Comparison of ENCODE assay signal across 1 cellular context in genomic region chr11:77036398-77036797, GRCh38.
TF ChIP-seq lines count a peak whose summit lies in the region.

No MANE protein-coding gene starts in this region.

TF ChIP-seq in HepG2, 621 proteins besides CTCF, POLR2A, EP300 and RAD21 (continued from another document and continues in another):
- TF ChIP-seq ZNF407 (CRISPR knock-in tag; IDR thresholded peaks at IDR 0.05; ENCODE audit: not compliant biosample characterization) = no peak
- no peak for TF ChIP-seq ZC3H4 (CRISPR knock-in tag; IDR thresholded peaks at IDR 0.05; ENCODE audit: borderline replicate concordance)
- TF ChIP-seq, protein P1, sequence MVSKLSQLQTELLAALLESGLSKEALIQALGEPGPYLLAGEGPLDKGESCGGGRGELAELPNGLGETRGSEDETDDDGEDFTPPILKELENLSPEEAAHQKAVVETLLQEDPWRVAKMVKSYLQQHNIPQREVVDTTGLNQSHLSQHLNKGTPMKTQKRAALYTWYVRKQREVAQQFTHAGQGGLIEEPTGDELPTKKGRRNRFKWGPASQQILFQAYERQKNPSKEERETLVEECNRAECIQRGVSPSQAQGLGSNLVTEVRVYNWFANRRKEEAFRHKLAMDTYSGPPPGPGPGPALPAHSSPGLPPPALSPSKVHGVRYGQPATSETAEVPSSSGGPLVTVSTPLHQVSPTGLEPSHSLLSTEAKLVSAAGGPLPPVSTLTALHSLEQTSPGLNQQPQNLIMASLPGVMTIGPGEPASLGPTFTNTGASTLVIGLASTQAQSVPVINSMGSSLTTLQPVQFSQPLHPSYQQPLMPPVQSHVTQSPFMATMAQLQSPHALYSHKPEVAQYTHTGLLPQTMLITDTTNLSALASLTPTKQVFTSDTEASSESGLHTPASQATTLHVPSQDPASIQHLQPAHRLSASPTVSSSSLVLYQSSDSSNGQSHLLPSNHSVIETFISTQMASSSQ (IDR thresholded peaks at IDR 0.05; ENCODE audit: low read depth) = peak; percentile 55; the same call in 1 of the 2 replicates
- TF ChIP-seq, protein P1 (CRISPR knock-in tag; IDR thresholded peaks at IDR 0.05; ENCODE audit: borderline replicate concordance) = no peak; the same call in 1 of the 2 replicates
- TF ChIP-seq GFI1 (CRISPR knock-in tag; IDR thresholded peaks at IDR 0.05; ENCODE audit: borderline replicate concordance) = peak; percentile 97
- TF ChIP-seq ZNF615 (CRISPR knock-in tag; IDR thresholded peaks at IDR 0.05; ENCODE audit: borderline replicate concordance) = no peak
- peak; percentile 55; the same call in 1 of the 2 replicates for TF ChIP-seq RXRB (CRISPR knock-in tag; IDR thresholded peaks at IDR 0.05; ENCODE audit: borderline replicate concordance)
- TF ChIP-seq BCL6 (CRISPR knock-in tag; IDR thresholded peaks at IDR 0.05) = peak; percentile 100
- no peak for TF ChIP-seq ZNF570 (CRISPR knock-in tag; IDR thresholded peaks at IDR 0.05; ENCODE audit: borderline replicate concordance)
- TF ChIP-seq ONECUT2 (CRISPR knock-in tag; IDR thresholded peaks at IDR 0.05) = no peak
- TF ChIP-seq ZNF761 (CRISPR knock-in tag; conservative IDR thresholded peaks at IDR 0.05) = no peak
- TF ChIP-seq ZFYVE20 (CRISPR knock-in tag; IDR thresholded peaks at IDR 0.05; ENCODE audit: borderline replicate concordance, low read depth) = no peak
- TF ChIP-seq ZFP62 (CRISPR knock-in tag; IDR thresholded peaks at IDR 0.05) = no peak
- TF ChIP-seq MED1 (CRISPR knock-in tag; IDR thresholded peaks at IDR 0.05) = peak; percentile 42; the same call in 1 of the 2 replicates
- TF ChIP-seq ZNF670 (CRISPR knock-in tag; IDR thresholded peaks at IDR 0.05; ENCODE audit: borderline replicate concordance) = no peak
- no peak for TF ChIP-seq PHF20 (CRISPR knock-in tag; IDR thresholded peaks at IDR 0.05)
- TF ChIP-seq ZNF772 (CRISPR knock-in tag; IDR thresholded peaks at IDR 0.05) = no peak
- TF ChIP-seq, protein P2, sequence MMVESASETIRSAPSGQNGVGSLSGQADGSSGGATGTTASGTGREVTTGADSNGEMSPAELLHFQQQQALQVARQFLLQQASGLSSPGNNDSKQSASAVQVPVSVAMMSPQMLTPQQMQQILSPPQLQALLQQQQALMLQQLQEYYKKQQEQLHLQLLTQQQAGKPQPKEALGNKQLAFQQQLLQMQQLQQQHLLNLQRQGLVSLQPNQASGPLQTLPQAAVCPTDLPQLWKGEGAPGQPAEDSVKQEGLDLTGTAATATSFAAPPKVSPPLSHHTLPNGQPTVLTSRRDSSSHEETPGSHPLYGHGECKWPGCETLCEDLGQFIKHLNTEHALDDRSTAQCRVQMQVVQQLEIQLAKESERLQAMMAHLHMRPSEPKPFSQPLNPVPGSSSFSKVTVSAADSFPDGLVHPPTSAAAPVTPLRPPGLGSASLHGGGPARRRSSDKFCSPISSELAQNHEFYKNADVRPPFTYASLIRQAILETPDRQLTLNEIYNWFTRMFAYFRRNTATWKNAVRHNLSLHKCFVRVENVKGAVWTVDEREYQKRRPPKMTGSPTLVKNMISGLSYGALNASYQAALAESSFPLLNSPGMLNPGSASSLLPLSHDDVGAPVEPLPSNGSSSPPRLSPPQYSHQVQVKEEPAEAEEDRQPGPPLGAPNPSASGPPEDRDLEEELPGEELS (CRISPR knock-in tag; IDR thresholded peaks at IDR 0.05) = peak; percentile 87
- no peak for TF ChIP-seq SALL2 (CRISPR knock-in tag; IDR thresholded peaks at IDR 0.05)
- TF ChIP-seq ZFP82 (CRISPR knock-in tag; IDR thresholded peaks at IDR 0.05; ENCODE audit: borderline replicate concordance) = no peak
- TF ChIP-seq, protein P3, sequence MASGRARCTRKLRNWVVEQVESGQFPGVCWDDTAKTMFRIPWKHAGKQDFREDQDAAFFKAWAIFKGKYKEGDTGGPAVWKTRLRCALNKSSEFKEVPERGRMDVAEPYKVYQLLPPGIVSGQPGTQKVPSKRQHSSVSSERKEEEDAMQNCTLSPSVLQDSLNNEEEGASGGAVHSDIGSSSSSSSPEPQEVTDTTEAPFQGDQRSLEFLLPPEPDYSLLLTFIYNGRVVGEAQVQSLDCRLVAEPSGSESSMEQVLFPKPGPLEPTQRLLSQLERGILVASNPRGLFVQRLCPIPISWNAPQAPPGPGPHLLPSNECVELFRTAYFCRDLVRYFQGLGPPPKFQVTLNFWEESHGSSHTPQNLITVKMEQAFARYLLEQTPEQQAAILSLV (CRISPR knock-in tag; IDR thresholded peaks at IDR 0.05; ENCODE audit: borderline replicate concordance) = no peak
- TF ChIP-seq GTF3A (CRISPR knock-in tag; conservative IDR thresholded peaks at IDR 0.05) = no peak
- TF ChIP-seq TAF15 (IDR thresholded peaks at IDR 0.05; ENCODE audit: low read depth, low read length, poor library complexity, severe bottlenecking) = no peak
- no peak for TF ChIP-seq MLXIP (CRISPR knock-in tag; IDR thresholded peaks at IDR 0.05; ENCODE audit: borderline replicate concordance)
- TF ChIP-seq ZNF24 (IDR thresholded peaks at IDR 0.05) = no peak
- TF ChIP-seq MEF2D (CRISPR knock-in tag; IDR thresholded peaks at IDR 0.05) = no peak
- TF ChIP-seq, protein P4, sequence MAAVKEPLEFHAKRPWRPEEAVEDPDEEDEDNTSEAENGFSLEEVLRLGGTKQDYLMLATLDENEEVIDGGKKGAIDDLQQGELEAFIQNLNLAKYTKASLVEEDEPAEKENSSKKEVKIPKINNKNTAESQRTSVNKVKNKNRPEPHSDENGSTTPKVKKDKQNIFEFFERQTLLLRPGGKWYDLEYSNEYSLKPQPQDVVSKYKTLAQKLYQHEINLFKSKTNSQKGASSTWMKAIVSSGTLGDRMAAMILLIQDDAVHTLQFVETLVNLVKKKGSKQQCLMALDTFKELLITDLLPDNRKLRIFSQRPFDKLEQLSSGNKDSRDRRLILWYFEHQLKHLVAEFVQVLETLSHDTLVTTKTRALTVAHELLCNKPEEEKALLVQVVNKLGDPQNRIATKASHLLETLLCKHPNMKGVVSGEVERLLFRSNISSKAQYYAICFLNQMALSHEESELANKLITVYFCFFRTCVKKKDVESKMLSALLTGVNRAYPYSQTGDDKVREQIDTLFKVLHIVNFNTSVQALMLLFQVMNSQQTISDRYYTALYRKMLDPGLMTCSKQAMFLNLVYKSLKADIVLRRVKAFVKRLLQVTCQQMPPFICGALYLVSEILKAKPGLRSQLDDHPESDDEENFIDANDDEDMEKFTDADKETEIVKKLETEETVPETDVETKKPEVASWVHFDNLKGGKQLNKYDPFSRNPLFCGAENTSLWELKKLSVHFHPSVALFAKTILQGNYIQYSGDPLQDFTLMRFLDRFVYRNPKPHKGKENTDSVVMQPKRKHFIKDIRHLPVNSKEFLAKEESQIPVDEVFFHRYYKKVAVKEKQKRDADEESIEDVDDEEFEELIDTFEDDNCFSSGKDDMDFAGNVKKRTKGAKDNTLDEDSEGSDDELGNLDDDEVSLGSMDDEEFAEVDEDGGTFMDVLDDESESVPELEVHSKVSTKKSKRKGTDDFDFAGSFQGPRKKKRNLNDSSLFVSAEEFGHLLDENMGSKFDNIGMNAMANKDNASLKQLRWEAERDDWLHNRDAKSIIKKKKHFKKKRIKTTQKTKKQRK (IDR thresholded peaks at IDR 0.05; ENCODE audit: low read length) = no peak
- TF ChIP-seq ZNF34 (CRISPR knock-in tag; IDR thresholded peaks at IDR 0.05; ENCODE audit: borderline replicate concordance) = no peak
- TF ChIP-seq TFAP4 (IDR thresholded peaks at IDR 0.05; ENCODE audit: borderline replicate concordance, low read depth) = no peak
- TF ChIP-seq ATF4 (CRISPR knock-in tag; IDR thresholded peaks at IDR 0.05) = peak in 1 of 2 experiments; percentile 62; a peak in 2 of 4 replicates
- TF ChIP-seq RARA (CRISPR knock-in tag; IDR thresholded peaks at IDR 0.05) = peak; percentile 89
- no peak for TF ChIP-seq PRPF4 (IDR thresholded peaks at IDR 0.05; ENCODE audit: low read depth, low read length, poor library complexity, severe bottlenecking)
- no peak for TF ChIP-seq SP4 (CRISPR knock-in tag; IDR thresholded peaks at IDR 0.05)
- no peak for TF ChIP-seq AGO2 (optimal IDR thresholded peaks at IDR 0.05; ENCODE audit: low read depth, low read length)
- TF ChIP-seq PHF8 (CRISPR knock-in tag; IDR thresholded peaks at IDR 0.05) = no peak
